20 cellular contexts compared by ENCODE assay signal in genomic region chr18:69969491-69969890, GRCh38. TPM values are rescaled to one million over a fixed set of nuclear protein-coding genes. Genes with fewer than 3 reads are reported as not detected.
"Had no signal": no experiment of that assay in that cellular context is flagged by ENCODE, and none has a peak within 500 bp of the region (broad histone marks: within the 10 kb centered on the region; RNA-seq: fewer than 3 reads in every experiment).

No MANE protein-coding gene starts in this region.

- DNase-seq: activated CD4-positive, alpha-beta T cell treated with anti-CD3 and anti-CD28 coated beads for 1 hour; activated CD4-positive, alpha-beta T cell treated with anti-CD3 and anti-CD28 coated beads, Interleukin-2, amount 50 U/mL, for 4 hours; activated gamma-delta T cell treated with Interleukin-2 at 50 U/mL for 16 hours; dermis blood vessel endothelial cell; effector memory CD4-positive, alpha-beta T cell; left lung; midbrain; retina; stimulated activated CD4-positive, alpha-beta T cell treated with anti-CD3 and anti-CD28 coated beads, Interleukin-12 subunit alpha, Interleukin-12 subunit beta, amount 100 ng/mL, for 4 hours; stimulated activated CD4-positive, alpha-beta T cell treated with anti-CD3 and anti-CD28 coated beads, Interleukin-1b, Interleukin-23, amount 100 ng/mL, for 48 hours; stimulated activated CD8-positive, alpha-beta memory T cell treated with anti-CD3 and anti-CD28 coated beads, Interleukin-4, amount 100 ng/mL, for 48 hours; stimulated activated naive CD4-positive, alpha-beta T cell; T-helper 2 cell; WERI-Rb-1 had no signal

- H3K36me3 ChIP-seq: cardiac muscle cell, esophagus muscularis mucosa, left lung, WERI-Rb-1 had no signal

- H3K27ac ChIP-seq: cardiac muscle cell, esophagus muscularis mucosa, left lung, WERI-Rb-1 had no signal

- ATAC-seq: activated naive CD4-positive, alpha-beta T cell treated with anti-CD3 and anti-CD28 coated beads, Interleukin-2, amount 50 U/mL, for 72 hours; left lung had no signal

- H3K4me3 Mint-ChIP-seq: activated T-helper 1 cell treated with anti-CD3 and anti-CD28 coated beads, Interleukin-12 subunit alpha, Interleukin-12 subunit beta, Interleukin-2, Interleukin-4 antibody, amounts not matched to agents 30 ng/mL and 10 ng/mL and 1 ng/mL, durations not matched to agents 14 hours and 24 hours and 36 hours had no signal

- H3K4me3 ChIP-seq: cardiac muscle cell, esophagus muscularis mucosa, left lung had no signal

- H3K27ac Mint-ChIP-seq: activated naive CD4-positive, alpha-beta T cell treated with anti-CD3 and anti-CD28 coated beads, Interleukin-2, amount 50 U/mL, for 72 hours; activated T-helper 1 cell treated with anti-CD3 and anti-CD28 coated beads, Interleukin-12 subunit alpha, Interleukin-12 subunit beta, Interleukin-2, Interleukin-4 antibody, amounts not matched to agents 30 ng/mL and 10 ng/mL and 1 ng/mL, durations not matched to agents 14 hours and 24 hours and 36 hours had no signal

RNA-seq across cellular contexts. Expression of gene CD226, which starts 21.8 kb away (rescaled TPM):
- total RNA-seq: kidney epithelial cell had no signal
- polyA plus RNA-seq: cardiac muscle cell, endothelial cell of umbilical vein had no signal
